In the genomic region with DNA sequence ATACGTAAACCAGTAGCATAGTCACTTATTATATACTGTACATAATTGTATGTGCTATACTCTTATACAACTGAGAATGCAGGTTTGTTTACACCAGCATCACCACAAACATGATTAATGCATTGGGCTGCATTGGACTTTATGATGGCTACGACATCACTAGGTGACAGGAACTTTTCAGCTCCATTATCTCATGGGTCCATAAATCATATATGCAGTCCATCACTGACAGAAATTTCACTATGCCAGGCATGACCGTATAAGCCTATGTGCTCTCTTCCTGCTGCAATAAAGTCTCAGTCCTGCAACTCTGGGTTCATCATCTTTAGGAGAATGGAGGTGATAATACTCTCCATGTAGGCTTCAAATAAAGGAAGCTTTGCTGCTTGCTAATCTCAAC, we compare ENCODE assay signal across 22 cellular contexts.
"Had no signal": no experiment of that assay in that cellular context is flagged by ENCODE, and none has a peak within 500 bp of the region (broad histone marks: within the 10 kb centered on the region; RNA-seq: fewer than 3 reads in every experiment).

No MANE protein-coding gene starts in this region.

- H3K27me3 ChIP-seq: neural progenitor cell, ovary, right lobe of liver, sigmoid colon, stomach, thyroid gland, tibial nerve, upper lobe of left lung had no signal

- H3K4me1 ChIP-seq: psoas muscle, right lobe of liver, sigmoid colon, stomach, thyroid gland, tibial nerve, upper lobe of left lung had no signal

- DNase-seq: natural killer cell; occipital lobe; ovary; posterior cingulate gyrus; psoas muscle; right cardiac atrium; right lobe of liver; sigmoid colon; small intestine; stimulated activated CD4-positive, alpha-beta T cell treated with anti-CD3 and anti-CD28 coated beads, Interleukin-15, amount 100 ng/mL, for 24 hours; stimulated activated CD4-positive, alpha-beta T cell treated with anti-CD3 and anti-CD28 coated beads, Interleukin-2, amount 100 ng/mL, for 24 hours; stimulated activated CD4-positive, alpha-beta T cell treated with anti-CD3 and anti-CD28 coated beads, Interleukin-2, amount 100 ng/mL, for 48 hours; stimulated activated CD4-positive, alpha-beta T cell treated with anti-CD3 and anti-CD28 coated beads, Interleukin-4, amount 100 ng/mL, for 24 hours; stimulated activated naive B cell treated with anti-CD40 and anti-IgM and Interleukin-4, amounts not matched to agents 10 μg/mL and 1 μg/mL and 100 μg/mL, for 72 hours; stimulated activated naive CD4-positive, alpha-beta T cell treated with Interleukin-2 at 50 U/mL for 16 hours; stomach; thyroid gland; upper lobe of left lung had no signal

- H3K9me3 ChIP-seq: ovary, psoas muscle, right lobe of liver, sigmoid colon, stomach, thoracic aorta, thyroid gland, tibial nerve, upper lobe of left lung had no signal

- H3K4me3 ChIP-seq: neural progenitor cell, ovary, psoas muscle, right lobe of liver, sigmoid colon, stomach, thoracic aorta, thyroid gland, tibial nerve, upper lobe of left lung had no signal

- H3K27ac ChIP-seq: neural progenitor cell, ovary, parathyroid adenoma, psoas muscle, right lobe of liver, sigmoid colon, stomach, thoracic aorta, thyroid gland, tibial nerve, upper lobe of left lung had no signal

- H3K36me3 ChIP-seq: neural progenitor cell, ovary, right lobe of liver, thyroid gland, upper lobe of left lung had no signal
